Comparison of ENCODE assay signal across 26 cellular contexts in genomic region chr10:122103592-122103991, GRCh38.
"Had no signal": no experiment of that assay in that cellular context is flagged by ENCODE, and none has a peak within 500 bp of the region (broad histone marks: within the 10 kb centered on the region; RNA-seq: fewer than 3 reads in every experiment).

No MANE protein-coding gene starts in this region.

- H3K4me1 Mint-ChIP-seq: naive thymus-derived CD8-positive, alpha-beta T cell; neural crest cell; stimulated activated memory B cell treated with anti-CD40 and anti-IgM and Interleukin-4, amounts not matched to agents 10 μg/mL and 1 μg/mL and 100 μg/mL, for 72 hours; stimulated activated naive CD8-positive, alpha-beta T cell treated with anti-CD3 and anti-CD28 coated beads, Interleukin-15, amount 100 ng/mL, for 72 hours had no signal

- H3K36me3 ChIP-seq: left ventricle myocardium inferior, pancreas, prostate gland, spleen, tibial nerve, uterus had no signal

- H3K4me1 ChIP-seq: pancreas, prostate gland, spleen, uterus had no signal

- ATAC-seq: naive thymus-derived CD8-positive, alpha-beta T cell; pancreas; right cardiac atrium; sciatic nerve; stimulated activated memory B cell treated with anti-CD40 and anti-IgM and Interleukin-4, amounts not matched to agents 10 μg/mL and 1 μg/mL and 100 μg/mL, for 72 hours; stimulated activated naive CD8-positive, alpha-beta T cell treated with anti-CD3 and anti-CD28 coated beads, Interleukin-15, amount 100 ng/mL, for 72 hours had no signal

- H3K9me3 ChIP-seq: left ventricle myocardium inferior, mucosa of descending colon, pancreas, prostate gland, spleen, tibial nerve, uterus had no signal

- H3K36me3 Mint-ChIP-seq: naive thymus-derived CD8-positive, alpha-beta T cell; stimulated activated memory B cell treated with anti-CD40 and anti-IgM and Interleukin-4, amounts not matched to agents 10 μg/mL and 1 μg/mL and 100 μg/mL, for 72 hours; type B pancreatic cell had no signal

- FAIRE-seq: pancreas, small intestine had no signal

- H3K9me3 Mint-ChIP-seq: naive thymus-derived CD8-positive, alpha-beta T cell; nephron; neural crest cell; stimulated activated memory B cell treated with anti-CD40 and anti-IgM and Interleukin-4, amounts not matched to agents 10 μg/mL and 1 μg/mL and 100 μg/mL, for 72 hours; stimulated activated naive CD8-positive, alpha-beta T cell treated with anti-CD3 and anti-CD28 coated beads, Interleukin-15, amount 100 ng/mL, for 72 hours; type B pancreatic cell had no signal

- H3K27me3 ChIP-seq: pancreas, spleen, tibial nerve, uterus had no signal

- H3K27me3 Mint-ChIP-seq: stimulated activated memory B cell treated with anti-CD40 and anti-IgM and Interleukin-4, amounts not matched to agents 10 μg/mL and 1 μg/mL and 100 μg/mL, for 72 hours; type B pancreatic cell had no signal

- H3K4me3 ChIP-seq: left ventricle myocardium inferior, lung, mucosa of descending colon, pancreas, prostate gland, spleen, tibial nerve, uterus had no signal

- H3K27ac ChIP-seq: pancreas, spleen, tibial nerve, uterus had no signal

- H3K4me3 Mint-ChIP-seq: naive thymus-derived CD8-positive, alpha-beta T cell; nephron; neural crest cell; stimulated activated memory B cell treated with anti-CD40 and anti-IgM and Interleukin-4, amounts not matched to agents 10 μg/mL and 1 μg/mL and 100 μg/mL, for 72 hours; stimulated activated naive CD8-positive, alpha-beta T cell treated with anti-CD3 and anti-CD28 coated beads, Interleukin-15, amount 100 ng/mL, for 72 hours; type B pancreatic cell had no signal

- H3K27ac Mint-ChIP-seq: naive thymus-derived CD8-positive, alpha-beta T cell; nephron; stimulated activated memory B cell treated with anti-CD40 and anti-IgM and Interleukin-4, amounts not matched to agents 10 μg/mL and 1 μg/mL and 100 μg/mL, for 72 hours; stimulated activated naive CD8-positive, alpha-beta T cell treated with anti-CD3 and anti-CD28 coated beads, Interleukin-15, amount 100 ng/mL, for 72 hours; type B pancreatic cell had no signal

- DNase-seq: hypothalamus; islet precursor cell; left ventricle myocardium inferior; midbrain; mucosa of descending colon; naive thymus-derived CD8-positive, alpha-beta T cell; nucleus accumbens; pancreas; retina; right cardiac atrium; small intestine; spleen; stimulated activated CD4-positive, alpha-beta T cell treated with anti-CD3 and anti-CD28 coated beads, Interleukin-4, amount 100 ng/mL, for 24 hours; stimulated activated CD8-positive, alpha-beta memory T cell treated with anti-CD3 and anti-CD28 coated beads, Interleukin-4, amount 100 ng/mL, for 48 hours; stimulated activated naive CD4-positive, alpha-beta T cell treated with Interleukin-2 at 50 U/mL for 16 hours; stimulated activated naive CD8-positive, alpha-beta T cell treated with anti-CD3 and anti-CD28 coated beads, Interleukin-15, amount 100 ng/mL, for 72 hours; substantia nigra; uterus had no signal
